In the genomic region with DNA sequence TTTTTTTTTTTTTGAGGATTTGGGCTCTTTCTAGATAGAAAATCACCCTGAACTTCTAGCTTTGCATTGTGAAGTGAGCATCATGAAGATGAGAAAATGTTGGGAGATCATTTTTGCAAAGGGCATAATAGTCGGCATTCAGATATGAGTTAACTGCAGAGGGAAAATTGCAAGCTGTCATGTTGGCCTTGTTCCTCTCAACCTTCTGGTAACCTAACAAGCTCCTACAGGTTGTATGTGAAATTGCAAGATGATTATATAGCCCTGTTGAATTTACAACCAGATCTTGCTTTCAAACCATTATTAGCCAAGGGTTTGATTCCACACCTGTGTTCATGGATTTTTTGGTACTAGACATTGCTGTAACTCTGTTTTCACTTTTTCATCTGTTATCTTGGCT, we compare ENCODE assay signal across 8 cellular contexts. TPM values are rescaled to one million over a fixed set of nuclear protein-coding genes. Genes with fewer than 3 reads are reported as not detected.
DNase-seq lines count a peak whose midpoint lies in the region; ATAC-seq, FAIRE-seq and TF ChIP-seq lines count a peak whose summit lies in the region.

No MANE protein-coding gene starts in this region.

- H3K79me2 ChIP-seq in astrocyte (ENCODE audit: insufficient read depth, low read length), result peaks cover 67% of the 10 kb centered on the region
- H3K79me2 ChIP-seq in mesendoderm (ENCODE audit: control insufficient read depth, insufficient read depth, low read length), result peaks cover 43% of the 10 kb centered on the region

- peaks cover 16% of the 10 kb centered on the region for H3K4me1 ChIP-seq in astrocyte (ENCODE audit: insufficient read depth, low read length)
- H3K4me1 ChIP-seq in mesendoderm (ENCODE audit: control insufficient read depth, low read depth, low read length), result peaks cover 4% of the 10 kb centered on the region

- peak overlapping the region; percentile 88 for H3K4me3 ChIP-seq in NB4 (ENCODE audit: low read depth, low read length)
- no peak overlapping the region for H3K4me3 ChIP-seq in astrocyte (ENCODE audit: insufficient read depth, low read depth, low read length)
- H3K4me3 ChIP-seq in mesendoderm (ENCODE audit: low read length), result no peak overlapping the region

- TF ChIP-seq POLR2A in NB4 (IDR thresholded peaks at IDR 0.05; ENCODE audit: extremely low read depth, insufficient read length), result no peak

- H3K4me3 Mint-ChIP-seq in astrocyte (ENCODE audit: unreplicated experiment), result peak overlapping the region; percentile 93

- no peak overlapping the region for H2AK5ac ChIP-seq in mesendoderm (ENCODE audit: low read length)

- FAIRE-seq in astrocyte (lab: Jason Lieb, UNC), result no peak

- H3K36me3 Mint-ChIP-seq in astrocyte (ENCODE audit: low read depth, unreplicated experiment), result no peaks in the 10 kb centered on the region

- H3K36me3 ChIP-seq in astrocyte (ENCODE audit: insufficient read depth, low read length) (peaks cover 6% of the 10 kb centered on the region), mesendoderm (ENCODE audit: control insufficient read depth, insufficient read depth, low read length) (no peaks in the 10 kb centered on the region)

- peaks cover 35% of the 10 kb centered on the region for H3K4me1 Mint-ChIP-seq in astrocyte (ENCODE audit: low read depth, unreplicated experiment)

- peak; percentile 9 for DNase-seq in activated effector memory CD4-positive, alpha-beta T cell treated with anti-CD3 and anti-CD28 coated beads, Interleukin-2, amount 50 U/mL, for 16 hours
- DNase-seq in activated effector memory CD4-positive, alpha-beta T cell treated with Interleukin-2 at 50 U/mL for 16 hours, result no peak
- DNase-seq in NB4 (ENCODE audit: low read depth) (peak; percentile 51), astrocyte (ENCODE audit: low read depth) (no peak), mesendoderm (peak; percentile 59), head of caudate nucleus (no peak), NCI-H1930 (lab: John Stamatoyannopoulos, UW) (no peak)

- H3K27me3 ChIP-seq in astrocyte (ENCODE audit: insufficient read depth, low read length), result no peaks in the 10 kb centered on the region
- no peaks in the 10 kb centered on the region for H3K27me3 ChIP-seq in mesendoderm (ENCODE audit: insufficient read depth, low read length, poor library complexity)

- no peak overlapping the region for H4K5ac ChIP-seq in mesendoderm (ENCODE audit: low read length)

- no peak overlapping the region for H4K8ac ChIP-seq in mesendoderm (ENCODE audit: low read depth, low read length)

- H3K56ac ChIP-seq in mesendoderm (ENCODE audit: low read length), result no peak overlapping the region

- intact Hi-C loops in head of caudate nucleus (cut with DNase I), result no loop called here

- peak overlapping the region; percentile 88 for H3K4me2 ChIP-seq in astrocyte (ENCODE audit: low read length)
- no peak overlapping the region for H3K4me2 ChIP-seq in mesendoderm (ENCODE audit: low read length)

- peaks cover 16% of the 10 kb centered on the region for H3K79me1 ChIP-seq in mesendoderm (ENCODE audit: low read length)

- no peak overlapping the region for H2BK120ac ChIP-seq in mesendoderm (ENCODE audit: low read depth, low read length)

- H4K20me1 ChIP-seq in astrocyte (ENCODE audit: insufficient read depth, low read length), result peaks cover 58% of the 10 kb centered on the region

- ATAC-seq in HG02840 (IDR thresholded peaks at IDR 0.05; ENCODE audit: low FRiP score, unreplicated experiment), result no peak

- H3K9ac ChIP-seq in astrocyte (ENCODE audit: low read length) (no peak overlapping the region), mesendoderm (ENCODE audit: low read length) (no peak overlapping the region)

- no peak overlapping the region for H3K18ac ChIP-seq in mesendoderm (ENCODE audit: low read length)

- no peak overlapping the region for H2AFZ ChIP-seq in astrocyte (ENCODE audit: low read depth, low read length)

- H2BK15ac ChIP-seq in mesendoderm (replicated peaks; ENCODE audit: low read depth), result no peak overlapping the region

- no peaks in the 10 kb centered on the region for H3K9me3 Mint-ChIP-seq in astrocyte (ENCODE audit: unreplicated experiment)

- H3K23ac ChIP-seq in mesendoderm (ENCODE audit: low read length), result no peak overlapping the region

- H2BK5ac ChIP-seq in mesendoderm (ENCODE audit: low read length), result no peak overlapping the region

- no peak overlapping the region for H3K27ac ChIP-seq in astrocyte (ENCODE audit: low read depth, low read length)
- H3K27ac ChIP-seq in mesendoderm (ENCODE audit: low read depth, low read length), result no peak overlapping the region

- WGBS in mesendoderm (ENCODE audit: extremely low coverage, insufficient coverage, low lambda C conversion rate), result no CpG with 5 or more reads among the region's 1 CpG

- TF ChIP-seq CTCF in NB4 (IDR thresholded peaks at IDR 0.05; ENCODE audit: low read depth, low read length) (peak; percentile 14), astrocyte (IDR thresholded peaks at IDR 0.05; ENCODE audit: insufficient read depth, low read depth, low read length) (peak; percentile 47)

- no peaks in the 10 kb centered on the region for H3K27me3 Mint-ChIP-seq in astrocyte (ENCODE audit: low read depth, unreplicated experiment)

- H3K4ac ChIP-seq in mesendoderm (ENCODE audit: low read depth, low read length), result no peak overlapping the region

- H3K9me3 ChIP-seq in astrocyte (ENCODE audit: insufficient read depth, low read depth, low read length), result no peaks in the 10 kb centered on the region

- no peak overlapping the region for H3K27ac Mint-ChIP-seq in astrocyte (ENCODE audit: unreplicated experiment)

RNA-seq across cellular contexts. Expression of gene ELOA, which starts 2.2 kb away (rescaled TPM):
- total RNA-seq in astrocyte, result 58.1 and 62.2 TPM in 2 replicates
- polyA plus RNA-seq in mesendoderm (2013, experiment 1 of 2), result 50.4 TPM
- polyA plus RNA-seq in mesendoderm (2013, experiment 2 of 2), result 51.3 TPM

RNA-seq across cellular contexts. Expression of gene PITHD1, which starts 32.7 kb away (rescaled TPM):
- 33.7 and 37.3 TPM in 2 replicates for total RNA-seq in astrocyte
- polyA plus RNA-seq in mesendoderm (2013, experiment 1 of 2), result 34.0 TPM
- 34.8 TPM for polyA plus RNA-seq in mesendoderm (2013, experiment 2 of 2)

RNA-seq across cellular contexts. Expression of gene LYPLA2, which starts 45.4 kb away (rescaled TPM):
- 79.0 and 91.7 TPM in 2 replicates for total RNA-seq in astrocyte
- 107 TPM for polyA plus RNA-seq in mesendoderm (2013, experiment 1 of 2)
- polyA plus RNA-seq in mesendoderm (2013, experiment 2 of 2), result 108 TPM

RNA-seq across cellular contexts. Expression of gene RPL11, which starts 53.9 kb away (rescaled TPM):
- total RNA-seq in astrocyte, result 737 and 804 TPM in 2 replicates
- polyA plus RNA-seq in mesendoderm (2013, experiment 1 of 2), result 2,959 TPM
- polyA plus RNA-seq in mesendoderm (2013, experiment 2 of 2), result 2,925 TPM

RNA-seq across cellular contexts. Expression of gene GALE, which starts 55.0 kb away (rescaled TPM):
- 24.1 and 27.0 TPM in 2 replicates for total RNA-seq in astrocyte
- polyA plus RNA-seq in mesendoderm (2013, experiment 1 of 2), result 19.1 TPM
- 20.7 TPM for polyA plus RNA-seq in mesendoderm (2013, experiment 2 of 2)

Comparison
In these comparisons a context has a peak if more than half of its experiments do, and no peak if none do; other contexts are left out.
1. DNase-seq: peak in activated effector memory CD4-positive, alpha-beta T cell treated with anti-CD3 and anti-CD28 coated beads, Interleukin-2, amount 50 U/mL, for 16 hours (single experiment), NB4 (single experiment) and mesendoderm (single experiment); none in activated effector memory CD4-positive, alpha-beta T cell treated with Interleukin-2 at 50 U/mL for 16 hours (single experiment), astrocyte (single experiment), head of caudate nucleus (0 of 42) and NCI-H1930 (0 of 2).